ENCODE assay signal across 27 cellular contexts in the genomic region with DNA sequence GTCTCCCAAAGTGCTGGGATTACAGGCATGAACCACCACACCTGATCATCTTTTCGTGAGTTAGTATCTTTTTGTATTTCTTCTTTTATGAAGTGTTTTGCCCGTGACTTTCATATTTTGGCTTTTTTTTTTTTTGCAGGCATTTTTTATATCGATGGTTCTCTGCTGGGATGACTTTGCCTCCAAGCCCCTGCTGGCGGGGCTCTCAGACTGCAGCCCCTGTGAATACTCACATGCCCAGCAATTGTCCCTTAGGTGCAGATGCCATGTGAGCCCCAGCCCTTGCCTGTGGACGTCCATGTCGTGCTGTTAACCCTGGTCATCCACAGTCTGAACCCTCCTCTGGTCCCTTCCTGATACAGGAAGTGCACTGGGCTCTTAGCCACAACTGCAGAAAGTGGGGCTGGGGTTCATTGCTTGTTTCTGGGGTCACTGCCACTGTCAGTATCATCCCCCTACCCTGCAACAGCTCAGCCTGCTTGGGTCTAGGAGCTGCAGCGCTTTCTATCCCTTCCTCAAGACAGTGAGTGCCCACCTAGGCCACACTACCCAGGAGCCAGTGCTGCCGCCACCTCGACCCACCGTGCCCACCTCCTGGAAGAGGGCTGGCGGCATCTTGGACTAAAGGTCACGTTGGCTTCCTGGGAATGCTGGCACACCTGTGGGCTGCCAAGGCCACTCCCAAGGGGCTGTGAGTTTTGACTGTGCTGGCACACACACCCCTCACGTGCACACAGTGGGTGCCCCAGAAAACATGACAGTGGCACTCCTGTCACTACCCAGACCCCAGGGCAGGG. TPM values are rescaled to one million over a fixed set of nuclear protein-coding genes. Genes with fewer than 3 reads are reported as not detected.
DNase-seq lines count a peak whose midpoint lies in the region; ATAC-seq, FAIRE-seq and TF ChIP-seq lines count a peak whose summit lies in the region.
"Had no signal": no experiment of that assay in that cellular context is flagged by ENCODE, and none has a peak within 500 bp of the region (broad histone marks: within the 10 kb centered on the region; RNA-seq: fewer than 3 reads in every experiment).

No MANE protein-coding gene starts in this region.

- no peak overlapping the region for H4K5ac ChIP-seq in H9 (ENCODE audit: insufficient read length, low read depth, low read length)
- H4K5ac ChIP-seq in H1 (ENCODE audit: insufficient read length, low read depth, low read length), result no peak overlapping the region

- H3K56ac ChIP-seq in H9 (ENCODE audit: insufficient read length, low read depth, low read length), result no peak overlapping the region
- H3K56ac ChIP-seq in H1 (replicated peaks; ENCODE audit: insufficient read length, low read depth, low read length), result no peak overlapping the region

- CTCF ChIA-PET in H1 (lab: Charles Lee; ENCODE audit: partially characterized antibody), result interaction anchor here (1.0 to 2.1 kb wide), 3 partner anchors 78 to 421 kb away, joined by 3 to 9 read pairs (median 3); no protein-coding TSS in a partner anchor

- peak; percentile 4 for DNase-seq in activated CD4-positive, alpha-beta T cell treated with anti-CD3 and anti-CD28 coated beads for 1 hour
- no peak for DNase-seq in activated CD4-positive, alpha-beta T cell treated with anti-CD3 and anti-CD28 coated beads, Interleukin-2, amount 50 U/mL, for 4 hours
- DNase-seq in H9 (peak; percentile 27), H1 (ENCODE audit: low read depth in 1 of 2, low spot score in 2 of 2) (no peak), progenitor cell of endocrine pancreas (ENCODE audit: low spot score, unreplicated experiment) (peak; percentile 3), NCI-H1436 (lab: John Stamatoyannopoulos, UW) (no peak), NCI-H2081 treated with DMSO at 0.1 percent for 48 hours (lab: John Stamatoyannopoulos, UW) (no peak)
- DNase-seq: activated CD4-positive, alpha-beta T cell treated with anti-CD3 and anti-CD28 coated beads for 48 hours; activated naive CD4-positive, alpha-beta T cell; AML-193; amygdala; effector CD4-positive, alpha-beta T cell; mesendoderm; NCI-H2171; SHP77 treated with DMSO at 0.1 percent for 48 hours; stimulated activated CD4-positive, alpha-beta T cell treated with anti-CD3 and anti-CD28 coated beads, Interleukin-4, amount 100 ng/mL, for 1 hour had no signal

- no peak for ATAC-seq in HG03354 (IDR thresholded peaks at IDR 0.05; ENCODE audit: poor library complexity, severe bottlenecking, unreplicated experiment)
- ATAC-seq: natural killer cell treated with Interleukin-12 subunit alpha and Interleukin-12 subunit beta and Interleukin-15 and Interleukin-18, amount 100 ng/mL, for 72 hours had no signal

- no peak overlapping the region for H2AK5ac ChIP-seq in H9 (ENCODE audit: insufficient read length, low read length)
- H2AK5ac ChIP-seq in H1 (ENCODE audit: low read depth, low read length), result no peak overlapping the region

- H4K91ac ChIP-seq in H9 (ENCODE audit: insufficient read length, low read depth, low read length) (no peak overlapping the region), H1 (replicated peaks; ENCODE audit: insufficient read length, low read length) (no peak overlapping the region)

- no peak overlapping the region for H3K27ac Mint-ChIP-seq in H9
- H3K27ac Mint-ChIP-seq in progenitor cell of endocrine pancreas, result no peak overlapping the region
- H3K27ac Mint-ChIP-seq: natural killer cell treated with Interleukin-12 subunit alpha and Interleukin-12 subunit beta and Interleukin-15 and Interleukin-18, amount 100 ng/mL, for 72 hours; stimulated activated naive CD8-positive, alpha-beta T cell treated with anti-CD3 and anti-CD28 coated beads, Interleukin-15, Interleukin-2, amounts not matched to agents 100 ng/mL and 50 ng/mL, for 24 hours had no signal

- H4K8ac ChIP-seq in H9 (replicated peaks; ENCODE audit: insufficient read length, low read depth, low read length), result no peak overlapping the region
- H4K8ac ChIP-seq in H1 (ENCODE audit: extremely low read depth, insufficient read depth, low read length), result no peak overlapping the region; the same call in 1 of the 2 replicates

- no peak overlapping the region for H3T11ph ChIP-seq in H9 (ENCODE audit: low read length)

- H3K4me1 ChIP-seq in H9 (ENCODE audit: insufficient read depth, low read length) (no peaks in the 10 kb centered on the region), H1 (replicated peaks in 1 of 4; ENCODE audit: control insufficient read depth in 3 of 4, insufficient read depth in 4 of 4, low read length in 3 of 4) (peaks cover 0 to 5% (median 1%) of the 10 kb centered on the region in 4 experiments; a peak in 1 of 7 replicates)

- H3K9me3 Mint-ChIP-seq in H9 (peaks cover 0 to 3% of the 10 kb centered on the region in 2 experiments; a peak in 2 of 5 replicates), progenitor cell of endocrine pancreas (ENCODE audit: low read depth) (no peaks in the 10 kb centered on the region)
- H3K9me3 Mint-ChIP-seq: central memory CD8-positive, alpha-beta T cell; natural killer cell treated with Interleukin-12 subunit alpha and Interleukin-12 subunit beta and Interleukin-15 and Interleukin-18, amount 100 ng/mL, for 72 hours; stimulated activated naive CD8-positive, alpha-beta T cell treated with anti-CD3 and anti-CD28 coated beads, Interleukin-15, Interleukin-2, amounts not matched to agents 100 ng/mL and 50 ng/mL, for 24 hours had no signal

- H3K4me1 Mint-ChIP-seq in H9, result peaks cover 20 to 21% of the 10 kb centered on the region in 2 experiments
- H3K4me1 Mint-ChIP-seq in progenitor cell of endocrine pancreas (ENCODE audit: low read depth), result peaks cover 12% of the 10 kb centered on the region

- H3K18ac ChIP-seq in H9 (ENCODE audit: insufficient read length, low read depth, low read length), result no peak overlapping the region
- H3K18ac ChIP-seq in H1 (ENCODE audit: extremely low read depth, low read length), result no peak overlapping the region

- H3K27me3 ChIP-seq in H9 (ENCODE audit: insufficient read depth, low read length), result no peaks in the 10 kb centered on the region
- no peaks in the 10 kb centered on the region for H3K27me3 ChIP-seq in H1 (replicated peaks in 1 of 4; ENCODE audit: control insufficient read depth in 3 of 4, extremely low read depth in 1 of 4, insufficient read depth in 3 of 4, low read length in 3 of 4)

- no peak for TF ChIP-seq EP300 in H1 (IDR thresholded peaks at IDR 0.05; ENCODE audit: borderline replicate concordance in 1 of 2, low read depth in 2 of 2, low read length in 2 of 2)

- H3K27ac ChIP-seq in H9 (ENCODE audit: insufficient read length, low read depth, low read length), result no peak overlapping the region
- no peak overlapping the region for H3K27ac ChIP-seq in H1 (ENCODE audit: low read depth, low read length)
- H3K27ac ChIP-seq: 22Rv1 had no signal

- no peak overlapping the region for H2BK12ac ChIP-seq in H9 (ENCODE audit: insufficient read length, low read depth, low read length)
- 0 out of 2 replicates have a peak overlapping the region, but pooled peaks have one; percentile 17 for H2BK12ac ChIP-seq in H1 (ENCODE audit: low read depth, low read length)

- H3K9me3 ChIP-seq in H9 (ENCODE audit: control insufficient read depth, low read depth, low read length), result no peaks in the 10 kb centered on the region
- no peaks in the 10 kb centered on the region for H3K9me3 ChIP-seq in H1 (ENCODE audit: insufficient read depth in 2 of 2, low read depth in 1 of 2, low read length in 1 of 2)

- TF ChIP-seq CTCF in H9 (conservative IDR thresholded peaks at IDR 0.05) (peak; percentile 40; the same call in 2 of the 3 replicates), H1 (IDR thresholded peaks at IDR 0.05; ENCODE audit: control extremely low read depth in 1 of 3, insufficient read depth in 1 of 3, low read depth in 1 of 3, low read length in 3 of 3) (peak in 1 of 3 experiments; percentile 18; a peak in 1 of 4 replicates), progenitor cell of endocrine pancreas (IDR thresholded peaks at IDR 0.05; ENCODE audit: unreplicated experiment) (no peak)

- no peak overlapping the region for H2BK15ac ChIP-seq in H9 (ENCODE audit: low read depth, low read length)
- H2BK15ac ChIP-seq in H1 (ENCODE audit: low read length), result no peak overlapping the region

- H2BK120ac ChIP-seq in H9 (ENCODE audit: low read depth, low read length, poor library complexity, severe bottlenecking) (no peak overlapping the region), H1 (replicated peaks; ENCODE audit: low read depth, low read length) (no peak overlapping the region)

- no peaks in the 10 kb centered on the region for H3K79me2 ChIP-seq in H9 (ENCODE audit: insufficient read depth, low read length)
- H3K79me2 ChIP-seq in H1 (ENCODE audit: control insufficient read depth in 1 of 2, insufficient read depth in 2 of 2, low read length in 2 of 2), result no peaks in the 10 kb centered on the region

- no peak overlapping the region for H3K4me3 ChIP-seq in H1 (ENCODE audit: extremely low read depth in 1 of 4, insufficient read depth in 2 of 4, low read depth in 3 of 4, low read length in 4 of 4)
- H3K4me3 ChIP-seq: smooth muscle cell had no signal

- H3K27me3 Mint-ChIP-seq in H9 (ENCODE audit: low read depth) (peaks cover 11% of the 10 kb centered on the region), progenitor cell of endocrine pancreas (peaks cover 40% of the 10 kb centered on the region)
- H3K27me3 Mint-ChIP-seq: stimulated activated naive CD8-positive, alpha-beta T cell treated with anti-CD3 and anti-CD28 coated beads, Interleukin-15, Interleukin-2, amounts not matched to agents 100 ng/mL and 50 ng/mL, for 24 hours had no signal

- no peaks in the 10 kb centered on the region; a peak in 3 of 7 replicates for H3K36me3 Mint-ChIP-seq in H9 (ENCODE audit: insufficient read depth in 1 of 3, low read depth in 3 of 3)
- no peaks in the 10 kb centered on the region for H3K36me3 Mint-ChIP-seq in progenitor cell of endocrine pancreas (ENCODE audit: insufficient read depth)
- H3K36me3 Mint-ChIP-seq: natural killer cell treated with Interleukin-12 subunit alpha and Interleukin-12 subunit beta and Interleukin-15 and Interleukin-18, amount 100 ng/mL, for 72 hours had no signal

- H3K4me2 ChIP-seq in H9 (ENCODE audit: insufficient read depth, insufficient read length, low read length), result no peak overlapping the region
- no peak overlapping the region for H3K4me2 ChIP-seq in H1 (ENCODE audit: insufficient read depth in 1 of 2, low read depth in 2 of 2, low read length in 2 of 2)
- H3K4me2 ChIP-seq: smooth muscle cell had no signal

- H2AFZ ChIP-seq in H9 (ENCODE audit: low read length) (no peak overlapping the region), H1 (ENCODE audit: low read length) (no peak overlapping the region)

- FAIRE-seq in H1 (lab: Jason Lieb, UNC), result no peak
- FAIRE-seq: frontal cortex, TTC549 had no signal

- H3K23me2 ChIP-seq in H9 (ENCODE audit: insufficient read length, low read depth, low read length, poor library complexity, severe bottlenecking) (no peaks in the 10 kb centered on the region), H1 (ENCODE audit: low read depth, low read length) (peaks cover 4% of the 10 kb centered on the region; the same call in 1 of the 2 replicates)

- POLR2A ChIA-PET in H1 (lab: Charles Lee; ENCODE audit: partially characterized antibody), result no interaction called here

- no peaks in the 10 kb centered on the region for H3K36me3 ChIP-seq in H1 (ENCODE audit: control insufficient read depth in 2 of 4, insufficient read depth in 4 of 4, low read length in 3 of 4)

- H3K4ac ChIP-seq in H9 (ENCODE audit: low read depth, low read length), result no peak overlapping the region
- no peak overlapping the region for H3K4ac ChIP-seq in H1 (replicated peaks; ENCODE audit: insufficient read length, low read depth, low read length)

- H3K23ac ChIP-seq in H9 (ENCODE audit: insufficient read length, low read depth, low read length) (no peak overlapping the region), H1 (ENCODE audit: insufficient read length) (no peak overlapping the region)

- TF ChIP-seq POLR2A in H1 (IDR thresholded peaks at IDR 0.05; ENCODE audit: control extremely low read depth in 1 of 2, low read depth in 2 of 2, low read length in 2 of 2), result no peak

- H3K4me3 Mint-ChIP-seq in H9 (no peak overlapping the region), progenitor cell of endocrine pancreas (ENCODE audit: low read depth) (no peak overlapping the region)
- H3K4me3 Mint-ChIP-seq: central memory CD8-positive, alpha-beta T cell; natural killer cell treated with Interleukin-12 subunit alpha and Interleukin-12 subunit beta and Interleukin-15 and Interleukin-18, amount 100 ng/mL, for 72 hours; stimulated activated naive CD8-positive, alpha-beta T cell treated with anti-CD3 and anti-CD28 coated beads, Interleukin-15, Interleukin-2, amounts not matched to agents 100 ng/mL and 50 ng/mL, for 24 hours had no signal

- H3K14ac ChIP-seq in H9 (ENCODE audit: insufficient read depth, low read length), result no peak overlapping the region
- no peak overlapping the region for H3K14ac ChIP-seq in H1 (ENCODE audit: insufficient read length)

- no peaks in the 10 kb centered on the region for H3K79me1 ChIP-seq in H9 (ENCODE audit: insufficient read depth, low read depth, low read length, poor library complexity, severe bottlenecking)
- H3K79me1 ChIP-seq in H1 (ENCODE audit: low read depth, low read length), result no peaks in the 10 kb centered on the region

- no CpG with 5 or more reads among the region's 13 CpGs for whole genome bisulfite sequencing in H9 (ENCODE audit: extremely low coverage, insufficient read length, low lambda C conversion rate)
- WGBS in H1 (ENCODE audit: extremely low coverage in 1 of 2, insufficient coverage in 1 of 2, insufficient read length in 1 of 2, insufficient replicate concordance in 2 of 2, low coverage in 1 of 2, low lambda C conversion rate in 2 of 2, missing lambda C conversion rate in 1 of 2), 2 experiments, result 91% methylated on average over 12 of the region's 13 CpGs; no CpG with 5 or more reads in 1 of the 2 experiments

- no peak overlapping the region for H2BK5ac ChIP-seq in H9 (ENCODE audit: insufficient read length, low read length)
- H2BK5ac ChIP-seq in H1 (ENCODE audit: low read depth, low read length), result no peak overlapping the region

- no peaks in the 10 kb centered on the region for H4K20me1 ChIP-seq in H9 (ENCODE audit: control insufficient read depth, insufficient read depth, insufficient read length)
- H4K20me1 ChIP-seq in H1 (replicated peaks in 1 of 2; ENCODE audit: control insufficient read depth in 1 of 2, insufficient read depth in 2 of 2, low read length in 2 of 2), result peaks cover 0 to 3% of the 10 kb centered on the region in 2 experiments

- peak; percentile 7 to 31; a peak in 1 of 4 replicates for TF ChIP-seq RAD21 in H1 (IDR thresholded peaks at IDR 0.05 in 1 of 2, conservative IDR thresholded peaks at IDR 0.05 in 1 of 2; ENCODE audit: low read depth in 2 of 2, low read length in 2 of 2)

- H2BK20ac ChIP-seq in H9 (ENCODE audit: low read depth, low read length, poor library complexity, severe bottlenecking), result no peak overlapping the region
- H2BK20ac ChIP-seq in H1 (ENCODE audit: low read length), result no peak overlapping the region

- H3K9ac ChIP-seq in H9 (ENCODE audit: extremely low read depth, insufficient read length, low read length) (no peak overlapping the region), H1 (replicated peaks in 1 of 4; ENCODE audit: extremely low read depth in 1 of 4, low read depth in 3 of 4, low read length in 3 of 4) (no peak overlapping the region)

RNA-seq across cellular contexts. Expression of gene CRYAA, which starts 21.9 kb away (rescaled TPM):
- not detected in 2 replicates for total RNA-seq in H9 (2021)
- not detected in 2 replicates for total RNA-seq in H1 (2021; fragmentation: NEBNext Ultra II Directional; extraction: Animal tissue kit (Norgen Biotek cat#: 25700))
- polyA plus RNA-seq in H1 (2011; rRNA removed), result not detected in 2 replicates
- polyA plus RNA-seq in H1 (2011; cell fraction: cytosol; rRNA removed), result not detected
- polyA plus RNA-seq in H1 (2011; cell fraction: nucleus; rRNA removed), result not detected
- polyA plus RNA-seq in H1 (2012, experiment 1 of 2), result 0.44 TPM in 1 of 4 replicates, not detected in the others
- polyA plus RNA-seq in H1 (2012, experiment 2 of 2), result 1.0 TPM
- not detected for polyA plus RNA-seq in H1 (2013, experiment 1 of 2)
- polyA plus RNA-seq in H1 (2013, experiment 2 of 2), result not detected
- not detected in 2 replicates for polyA minus RNA-seq in H1 (2011; rRNA and poly(A)+ RNA removed)
- not detected for polyA minus RNA-seq in H1 (2011; cell fraction: cytosol; rRNA and poly(A)+ RNA removed)
- not detected for polyA minus RNA-seq in H1 (2011; cell fraction: nucleus; rRNA and poly(A)+ RNA removed)
- total RNA-seq in progenitor cell of endocrine pancreas, result not detected in 2 replicates
- total RNA-seq: frontal cortex; kidney epithelial cell; natural killer cell treated with Interleukin-12 subunit alpha and Interleukin-12 subunit beta and Interleukin-15 and Interleukin-18, amount 100 ng/mL, for 72 hours; smooth muscle cell; urinary bladder had no signal
- polyA plus RNA-seq: esophagus, smooth muscle cell, urinary bladder had no signal

Comparison
In these comparisons a context has a peak if more than half of its experiments do, and no peak if none do; other contexts are left out.
1. DNase-seq: peak in activated CD4-positive, alpha-beta T cell treated with anti-CD3 and anti-CD28 coated beads for 1 hour (single experiment), H9 (single experiment) and progenitor cell of endocrine pancreas (single experiment); none in activated CD4-positive, alpha-beta T cell treated with anti-CD3 and anti-CD28 coated beads, Interleukin-2, amount 50 U/mL, for 4 hours (0 of 2), H1 (0 of 2), NCI-H1436 (single experiment) and NCI-H2081 treated with DMSO at 0.1 percent for 48 hours (single experiment).